In the genomic region with DNA sequence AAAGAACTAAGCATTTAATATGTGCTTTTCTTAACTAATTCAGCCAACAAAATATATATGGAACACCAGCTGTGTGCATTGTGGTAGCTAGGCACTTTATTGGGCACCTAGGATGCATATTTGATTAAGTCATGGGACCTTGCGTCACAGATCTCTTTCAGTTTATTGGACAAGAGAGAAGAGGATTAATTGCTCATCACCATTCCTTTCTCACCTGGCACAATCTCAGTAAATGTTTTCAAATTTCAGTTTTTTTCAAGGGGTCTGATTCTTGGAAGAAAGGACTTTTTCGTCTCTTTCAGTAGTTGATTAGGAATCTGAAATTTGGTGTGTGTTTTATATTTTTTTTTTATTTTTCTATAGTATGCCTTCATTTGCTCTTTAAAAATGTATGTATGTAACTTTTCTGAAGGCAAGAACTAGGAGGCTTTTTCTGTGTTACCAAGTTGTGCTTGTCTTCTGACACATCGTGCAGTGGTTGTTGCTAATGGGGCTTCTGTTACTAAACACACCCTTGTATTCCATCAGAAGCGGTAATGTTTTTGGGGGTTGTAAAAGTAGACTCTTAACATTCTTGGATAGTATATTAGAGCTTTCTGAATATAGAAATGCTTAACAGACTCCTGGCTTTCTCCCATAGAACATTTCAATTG, we compare ENCODE assay signal across 1 cellular context.
TF ChIP-seq lines count a peak whose summit lies in the region.

No MANE protein-coding gene starts in this region.

TF ChIP-seq in H1, 55 proteins besides CTCF, POLR2A, EP300 and RAD21:
- TF ChIP-seq TBP (IDR thresholded peaks at IDR 0.05; ENCODE audit: low read depth, low read length): no peak
TF ChIP-seq in H1: peak in this region for 0.
